38 cellular contexts compared by ENCODE assay signal in genomic region chr12:13952096-13952495, GRCh38. TPM values are rescaled to one million over a fixed set of nuclear protein-coding genes. Genes with fewer than 3 reads are reported as not detected.
"Had no signal": no experiment of that assay in that cellular context is flagged by ENCODE, and none has a peak within 500 bp of the region (broad histone marks: within the 10 kb centered on the region; RNA-seq: fewer than 3 reads in every experiment).

No MANE protein-coding gene starts in this region.

- DNase-seq: activated B cell treated with CpG ODN at 0.5 μM for 24 hours; activated CD4-positive, alpha-beta memory T cell treated with anti-CD3 and anti-CD28 coated beads for 36 hours; activated CD4-positive, alpha-beta T cell treated with anti-CD3 and anti-CD28 coated beads for 4 hours; activated CD4-positive, alpha-beta T cell treated with anti-CD3 and anti-CD28 coated beads, Interleukin-2, amount 10 ng/mL, durations not matched to agents 24 days and 14 days; activated CD4-positive, alpha-beta T cell treated with anti-CD3 and anti-CD28 coated beads, Interleukin-2, amount 50 U/mL, for 1 hour; activated CD4-positive, alpha-beta T cell treated with anti-CD3 and anti-CD28 coated beads, Interleukin-2, amount 50 U/mL, for 4 hours; activated CD4-positive, CD25-positive, alpha-beta regulatory T cell treated with anti-CD3 and anti-CD28 coated beads, Interleukin-2, amount 50 U/mL, for 72 hours; activated CD8-positive, alpha-beta memory T cell treated with anti-CD3 and anti-CD28 coated beads, Interleukin-2, amount 50 U/mL, for 4 hours; activated CD8-positive, alpha-beta T cell treated with anti-CD3 and anti-CD28 coated beads for 36 hours; activated effector memory CD4-positive, alpha-beta T cell treated with anti-CD3 and anti-CD28 coated beads, Interleukin-2, amount 50 U/mL, for 16 hours; activated gamma-delta T cell treated with Interleukin-2 at 50 U/mL for 16 hours; activated naive CD4-positive, alpha-beta T cell; activated naive CD4-positive, alpha-beta T cell treated with anti-CD3 and anti-CD28 coated beads for 36 hours; activated naive CD4-positive, alpha-beta T cell treated with anti-CD3 and anti-CD28 coated beads, Interleukin-2, amount 50 U/mL, for 16 hours; activated naive CD8-positive, alpha-beta T cell treated with anti-CD3 and anti-CD28 coated beads for 36 hours; activated T-cell treated with anti-CD3 and anti-CD28 coated beads for 4 hours; activated T-cell treated with anti-CD3 and anti-CD28 coated beads, Interleukin-2, amount 50 U/mL, for 1 hour; activated T-cell treated with anti-CD3 and anti-CD28 coated beads, Interleukin-2, amount 50 U/mL, for 4 hours; activated T-cell treated with anti-CD3 and anti-CD28 coated beads, Interleukin-2, amount 50 U/mL, for 72 hours; adrenal gland; amniotic stem cell; aorta; body of pancreas; brain microvascular endothelial cell; caudate nucleus; cerebellar nuclear complex; T-helper 2 cell; T-helper 9 cell had no signal

- FAIRE-seq: astrocyte, bronchial epithelial cell, TTC549 had no signal

- H3K36me3 ChIP-seq: adrenal gland, brain microvascular endothelial cell, cardiac muscle cell had no signal

- H3K4me3 ChIP-seq: adrenal gland, body of pancreas, cardiac muscle cell had no signal

- H3K4me1 ChIP-seq: adrenal gland, body of pancreas had no signal

- H3K27ac ChIP-seq: adrenal gland, body of pancreas, brain microvascular endothelial cell, cardiac muscle cell, VCaP had no signal

- ATAC-seq: activated CD8-positive, alpha-beta T cell treated with anti-CD3 and anti-CD28 coated beads for 36 hours; activated naive CD4-positive, alpha-beta T cell treated with anti-CD3 and anti-CD28 coated beads, Interleukin-2, amount 50 U/mL, for 72 hours; activated T-cell treated with anti-CD3 and anti-CD28 coated beads, Interleukin-2, amount 50 U/mL, for 4 hours; activated T-cell treated with anti-CD3 and anti-CD28 coated beads, Interleukin-2, amount 50 U/mL, for 72 hours; activated T-helper 17 cell treated with anti-CD3 and anti-CD28 coated beads, Interleukin-2, amount 50 U/mL, for 72 hours; body of pancreas had no signal

- H3K27me3 ChIP-seq: adrenal gland, body of pancreas, brain microvascular endothelial cell, cardiac muscle cell had no signal

- H3K9me3 ChIP-seq: adrenal gland, body of pancreas had no signal

RNA-seq across cellular contexts. Expression of gene GRIN2B, which starts 29.3 kb away (rescaled TPM):
- total RNA-seq: activated CD4-positive, alpha-beta memory T cell treated with anti-CD3 and anti-CD28 coated beads for 36 hours; activated CD4-positive, alpha-beta T cell treated with anti-CD3 and anti-CD28 coated beads, Interleukin-2, amount 10 ng/mL, durations not matched to agents 24 days and 14 days; activated CD8-positive, alpha-beta memory T cell treated with anti-CD3 and anti-CD28 coated beads for 36 hours; activated CD8-positive, alpha-beta T cell treated with anti-CD3 and anti-CD28 coated beads for 36 hours; activated naive CD4-positive, alpha-beta T cell treated with anti-CD3 and anti-CD28 coated beads for 36 hours; activated naive CD4-positive, alpha-beta T cell treated with anti-CD3 and anti-CD28 coated beads, Interleukin-2, amount 50 U/mL, for 72 hours; activated naive CD8-positive, alpha-beta T cell treated with anti-CD3 and anti-CD28 coated beads for 36 hours; activated T-cell treated with anti-CD3 and anti-CD28 coated beads, Interleukin-2, amount 50 U/mL, for 4 hours; activated T-cell treated with anti-CD3 and anti-CD28 coated beads, Interleukin-2, amount 50 U/mL, for 72 hours; activated T-helper 1 cell treated with anti-CD3 and anti-CD28 coated beads, Interleukin-12 subunit alpha, Interleukin-12 subunit beta, Interleukin-2, Interleukin-4 antibody, amounts not matched to agents 30 ng/mL and 10 ng/mL and 1 ng/mL, durations not matched to agents 14 hours and 24 hours and 36 hours; chondrocyte had no signal
- polyA plus RNA-seq: aorta, cardiac muscle cell had no signal
